ENCODE assay signal across 8 cellular contexts in the genomic region with DNA sequence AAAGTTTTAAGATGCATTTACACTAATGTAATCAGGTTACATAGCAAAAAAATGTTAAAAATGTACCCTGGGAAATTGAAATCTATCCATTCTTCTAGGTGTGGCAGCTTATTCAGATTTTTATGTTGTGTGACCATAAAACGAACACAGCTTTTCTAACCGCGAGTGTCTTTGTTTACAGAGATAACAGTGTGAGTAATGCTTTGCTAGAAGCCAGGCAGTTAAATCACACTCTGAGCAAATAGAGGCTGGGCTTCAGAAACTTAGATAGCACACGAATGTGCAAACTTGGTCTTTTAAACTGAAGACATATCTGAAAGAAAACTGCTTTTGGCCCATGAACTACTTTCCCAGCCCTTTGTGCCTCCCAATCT.
A peak's percentile ranks its signal among the peaks of the same experiment; 100 is the strongest.
DNase-seq lines count a peak whose midpoint lies in the region; ATAC-seq, FAIRE-seq and TF ChIP-seq lines count a peak whose summit lies in the region.

No MANE protein-coding gene starts in this region.

- TF ChIP-seq CTCF in omental fat pad (IDR thresholded peaks at IDR 0.05) = no peak

- H3K27me3 Mint-ChIP-seq in activated T-cell treated with anti-CD3 and anti-CD28 coated beads, Interleukin-2, amount 50 U/mL, for 24 hours = no peaks in the 10 kb centered on the region

- peaks cover 93% of the 10 kb centered on the region for H3K4me1 Mint-ChIP-seq in activated T-cell treated with anti-CD3 and anti-CD28 coated beads, Interleukin-2, amount 50 U/mL, for 24 hours (ENCODE audit: low read depth)

- H3K9me3 Mint-ChIP-seq in activated T-cell treated with anti-CD3 and anti-CD28 coated beads, Interleukin-2, amount 50 U/mL, for 24 hours = no peaks in the 10 kb centered on the region

- peaks cover 3% of the 10 kb centered on the region for H3K36me3 Mint-ChIP-seq in activated T-cell treated with anti-CD3 and anti-CD28 coated beads, Interleukin-2, amount 50 U/mL, for 24 hours (ENCODE audit: low read depth)

- FAIRE-seq in GM12892 (lab: Jason Lieb, UNC) = no peak

- ATAC-seq in omental fat pad (ENCODE audit: low FRiP score) (peak; percentile 74), HG03439 (IDR thresholded peaks at IDR 0.05; ENCODE audit: unreplicated experiment) (no peak)

- H3K27ac Mint-ChIP-seq in activated T-cell treated with anti-CD3 and anti-CD28 coated beads, Interleukin-2, amount 50 U/mL, for 24 hours = peak overlapping the region; percentile 97

- no peaks in the 10 kb centered on the region for H3K36me3 ChIP-seq in SK-N-MC (ENCODE audit: insufficient read depth, low read length)

- peak overlapping the region; percentile 68 for H3K4me3 Mint-ChIP-seq in activated T-cell treated with anti-CD3 and anti-CD28 coated beads, Interleukin-2, amount 50 U/mL, for 24 hours

- H3K9me3 ChIP-seq in SK-N-MC (ENCODE audit: low read depth, low read length) = no peaks in the 10 kb centered on the region

- TF ChIP-seq POLR2A in GM12892 (IDR thresholded peaks at IDR 0.05; ENCODE audit: low read depth, low read length) = no peak

- DNase-seq in activated T-cell treated with anti-CD3 and anti-CD28 coated beads, Interleukin-2, amount 50 U/mL, for 24 hours = no peak
- no peak for DNase-seq in activated T-cell treated with anti-CD3 and anti-CD28 coated beads, Interleukin-2, amount 50 U/mL, for 1 hour
- no peak for DNase-seq in SK-N-MC (ENCODE audit: low read depth, low spot score)
- peak; percentile 93 for DNase-seq in epithelial cell of prostate (ENCODE audit: low read depth, low spot score)
- DNase-seq in omental fat pad (ENCODE audit: low spot score) = no peak
- no peak for DNase-seq in GM12892 (ENCODE audit: insufficient read length)
- DNase-seq in 8988T = no peak

- peak overlapping the region; percentile 79 for H3K27ac ChIP-seq in SK-N-MC
- peak overlapping the region; percentile 99 for H3K27ac ChIP-seq in epithelial cell of prostate

- peak overlapping the region; percentile 65 for H3K4me3 ChIP-seq in SK-N-MC

- peak overlapping the region; percentile 32 for H3K9ac ChIP-seq in SK-N-MC (ENCODE audit: insufficient read length)
